Comparison of ENCODE assay signal across 1 cellular context in genomic region chr6:159848552-159848951, GRCh38. TPM values are rescaled to one million over a fixed set of nuclear protein-coding genes. Genes with fewer than 3 reads are reported as not detected.
"Had no signal": no experiment of that assay in that cellular context is flagged by ENCODE, and none has a peak within 500 bp of the region (broad histone marks: within the 10 kb centered on the region; RNA-seq: fewer than 3 reads in every experiment).

No MANE protein-coding gene starts in this region.

RNA-seq across cellular contexts. Expression of gene MAS1, which starts 42.2 kb away (rescaled TPM):
- total RNA-seq: G401 had no signal

RNA-seq across cellular contexts. Expression of gene PNLDC1, which starts 48.5 kb away (rescaled TPM):
- total RNA-seq: G401 had no signal
